In the genomic region with DNA sequence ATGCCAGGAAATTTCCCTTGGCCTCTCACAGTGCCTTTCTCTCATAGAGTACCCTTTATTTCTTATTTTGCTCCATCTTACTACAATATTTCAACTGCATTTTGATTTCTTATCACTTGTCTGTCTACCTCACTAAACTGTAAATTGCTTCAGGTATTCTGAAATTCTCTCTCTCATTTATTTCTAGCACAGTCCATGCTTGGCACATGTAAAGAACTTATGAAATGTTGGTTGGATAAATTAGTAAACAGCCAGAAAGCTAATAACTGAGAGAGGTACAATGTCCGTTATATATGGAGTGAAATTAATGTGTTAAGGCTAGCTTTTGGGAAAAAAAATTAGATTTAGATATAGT, we compare ENCODE assay signal across 10 cellular contexts.
DNase-seq lines count a peak whose midpoint lies in the region; ATAC-seq, FAIRE-seq and TF ChIP-seq lines count a peak whose summit lies in the region.
"Had no signal": no experiment of that assay in that cellular context is flagged by ENCODE, and none has a peak within 500 bp of the region (broad histone marks: within the 10 kb centered on the region; RNA-seq: fewer than 3 reads in every experiment).

No MANE protein-coding gene starts in this region.

- ATAC-seq in activated T-cell treated with anti-CD3 and anti-CD28 coated beads, Interleukin-2, amount 50 U/mL, for 4 hours: no peak
- ATAC-seq in stimulated activated naive B cell treated with anti-CD40 and anti-IgM and Interleukin-4, amounts not matched to agents 10 μg/mL and 1 μg/mL and 100 μg/mL, for 72 hours (replicated peaks): no peak

- H3K4me1 ChIP-seq in OCI-LY7 (ENCODE audit: insufficient read depth, low read length, poor library complexity, severe bottlenecking) (peaks cover 6% of the 10 kb centered on the region), endothelial cell of umbilical vein (ENCODE audit: control insufficient read depth, extremely low read depth, insufficient read depth, low read length) (peaks cover 15% of the 10 kb centered on the region)

- H3K27ac Mint-ChIP-seq in stimulated activated naive B cell treated with anti-CD40 and anti-IgM and Interleukin-4, amounts not matched to agents 10 μg/mL and 1 μg/mL and 100 μg/mL, for 72 hours: peak overlapping the region; percentile 70

- no peaks in the 10 kb centered on the region for H3K27me3 Mint-ChIP-seq in activated T-cell treated with anti-CD3 and anti-CD28 coated beads, Interleukin-2, amount 50 U/mL, for 4 hours (ENCODE audit: low read depth)
- H3K27me3 Mint-ChIP-seq in stimulated activated naive B cell treated with anti-CD40 and anti-IgM and Interleukin-4, amounts not matched to agents 10 μg/mL and 1 μg/mL and 100 μg/mL, for 72 hours: no peaks in the 10 kb centered on the region

- H3K4me3 ChIP-seq in OCI-LY7 (ENCODE audit: low read depth, low read length, poor library complexity, severe bottlenecking): no peak overlapping the region
- no peak overlapping the region for H3K4me3 ChIP-seq in endothelial cell of umbilical vein (replicated peaks in 1 of 3; ENCODE audit: insufficient read depth in 1 of 3, low read depth in 1 of 3, low read length in 3 of 3)
- no peak overlapping the region for H3K4me3 ChIP-seq in foreskin fibroblast (ENCODE audit: low read depth in 1 of 2, low read length in 2 of 2)

- intact Hi-C loops in OCI-LY7 (cut with micrococcal nuclease; ENCODE audit: unreplicated experiment) (no loop called here), endothelial cell of umbilical vein (cut with micrococcal nuclease) (loop anchor here (5.0 kb wide), 1 partner anchor 43 kb away; no protein-coding TSS in a partner anchor)

- CTCF ChIA-PET in OCI-LY7 (lab: Charles Lee; ENCODE audit: unreplicated experiment) (no interaction called here), endothelial cell of umbilical vein (lab: Charles Lee) (interaction anchor here (1.1 to 1.9 kb wide), 4 partner anchors 10 to 137 kb away, joined by 3 to 7 read pairs (median 4); no protein-coding TSS in a partner anchor)

- no peak overlapping the region for H3K4me2 ChIP-seq in OCI-LY7 (ENCODE audit: low read length)
- H3K4me2 ChIP-seq in endothelial cell of umbilical vein (ENCODE audit: insufficient read depth, low read length): peak overlapping the region; percentile 55

- H3K9ac ChIP-seq in endothelial cell of umbilical vein (replicated peaks; ENCODE audit: extremely low read depth, insufficient read depth, low read length): peak overlapping the region; percentile 41

- no peaks in the 10 kb centered on the region for H3K9me1 ChIP-seq in endothelial cell of umbilical vein (replicated peaks; ENCODE audit: control insufficient read depth, extremely low read depth, insufficient read depth, low read length)

- H3K36me3 ChIP-seq in OCI-LY7 (ENCODE audit: insufficient read depth, low read length) (no peaks in the 10 kb centered on the region), endothelial cell of umbilical vein (ENCODE audit: control insufficient read depth in 2 of 2, extremely low read depth in 1 of 2, insufficient read depth in 2 of 2, low read length in 2 of 2) (no peaks in the 10 kb centered on the region)
- H3K36me3 ChIP-seq: WERI-Rb-1 had no signal

- TF ChIP-seq CTCF in OCI-LY7 (conservative IDR thresholded peaks at IDR 0.05; ENCODE audit: low read length) (no peak), endothelial cell of umbilical vein (IDR thresholded peaks at IDR 0.05; ENCODE audit: extremely low read depth in 1 of 2, insufficient read depth in 1 of 2, low read depth in 1 of 2, low read length in 2 of 2) (no peak), foreskin fibroblast (IDR thresholded peaks at IDR 0.05; ENCODE audit: low read depth, low read length) (no peak)

- no peaks in the 10 kb centered on the region for H3K27me3 ChIP-seq in endothelial cell of umbilical vein (ENCODE audit: control insufficient read depth in 2 of 2, insufficient read depth in 2 of 2, low read length in 2 of 2)

- no peaks in the 10 kb centered on the region for H3K9me3 Mint-ChIP-seq in activated T-cell treated with anti-CD3 and anti-CD28 coated beads, Interleukin-2, amount 50 U/mL, for 4 hours
- H3K9me3 Mint-ChIP-seq in stimulated activated naive B cell treated with anti-CD40 and anti-IgM and Interleukin-4, amounts not matched to agents 10 μg/mL and 1 μg/mL and 100 μg/mL, for 72 hours: no peaks in the 10 kb centered on the region

- no peaks in the 10 kb centered on the region for H3K36me3 Mint-ChIP-seq in activated T-cell treated with anti-CD3 and anti-CD28 coated beads, Interleukin-2, amount 50 U/mL, for 4 hours (ENCODE audit: insufficient read depth)
- H3K36me3 Mint-ChIP-seq in stimulated activated naive B cell treated with anti-CD40 and anti-IgM and Interleukin-4, amounts not matched to agents 10 μg/mL and 1 μg/mL and 100 μg/mL, for 72 hours: no peaks in the 10 kb centered on the region

- no peaks in the 10 kb centered on the region for H3K9me2 ChIP-seq in OCI-LY7 (ENCODE audit: insufficient read depth, low read length)

- peak; percentile 2 for TF ChIP-seq POLR2A in endothelial cell of umbilical vein (IDR thresholded peaks at IDR 0.05; ENCODE audit: low read depth, low read length)

- POLR2A ChIA-PET in OCI-LY7 (lab: Charles Lee): interaction anchor here (0.8 to 2.0 kb wide), 2 partner anchors 11 to 45 kb away, joined by 4 to 8 read pairs; no protein-coding TSS in a partner anchor
- POLR2A ChIA-PET in endothelial cell of umbilical vein (lab: Charles Lee): no interaction called here

- no peak for FAIRE-seq in endothelial cell of umbilical vein (lab: Jason Lieb, UNC)

- peaks cover 33% of the 10 kb centered on the region for H3K4me1 Mint-ChIP-seq in activated T-cell treated with anti-CD3 and anti-CD28 coated beads, Interleukin-2, amount 50 U/mL, for 4 hours (ENCODE audit: low read depth)
- peaks cover 8 to 20% of the 10 kb centered on the region in 2 donors for H3K4me1 Mint-ChIP-seq in stimulated activated naive B cell treated with anti-CD40 and anti-IgM and Interleukin-4, amounts not matched to agents 10 μg/mL and 1 μg/mL and 100 μg/mL, for 72 hours

- H3K27ac ChIP-seq in OCI-LY7 (ENCODE audit: low read depth, low read length, poor library complexity, severe bottlenecking): no peak overlapping the region
- H3K27ac ChIP-seq in endothelial cell of umbilical vein (ENCODE audit: insufficient read depth, low read depth, low read length): peak overlapping the region; percentile 75
- H3K27ac ChIP-seq: WERI-Rb-1 had no signal

- dilution Hi-C loops in endothelial cell of umbilical vein (cut with MboI; ENCODE audit: extremely low pct_ligation_motif_present, low sequenced_read_pairs): no loop called here

- H3K79me2 ChIP-seq in OCI-LY7 (ENCODE audit: insufficient read depth, low read depth, low read length) (no peaks in the 10 kb centered on the region), endothelial cell of umbilical vein (ENCODE audit: control insufficient read depth, insufficient read depth, low read length) (no peaks in the 10 kb centered on the region)

- H4K20me1 ChIP-seq in OCI-LY7 (ENCODE audit: insufficient read depth, low read length) (no peaks in the 10 kb centered on the region), endothelial cell of umbilical vein (replicated peaks; ENCODE audit: control insufficient read depth, extremely low read depth, insufficient read depth, low read length) (no peaks in the 10 kb centered on the region)

- peak overlapping the region; percentile 48; the same call in 1 of the 2 replicates for H2AFZ ChIP-seq in OCI-LY7 (ENCODE audit: low read length)
- peak overlapping the region; percentile 53 for H2AFZ ChIP-seq in endothelial cell of umbilical vein (ENCODE audit: low read depth, low read length)

- BruUV-seq in OCI-LY7 (replicated peaks; lab: Mats Ljungman, UMichigan) (no TSS peak), endothelial cell of umbilical vein (replicated peaks; lab: Mats Ljungman, UMichigan) (TSS peak; percentile 81)

- DNase-seq in activated T-cell treated with anti-CD3 and anti-CD28 coated beads, Interleukin-2, amount 50 U/mL, for 4 hours: no peak
- DNase-seq in activated T-cell treated with anti-CD3 and anti-CD28 coated beads, Interleukin-2, amount 50 U/mL, for 48 hours: no peak
- no peak for DNase-seq in OCI-LY7 (ENCODE audit: low spot score)
- DNase-seq in endothelial cell of umbilical vein (ENCODE audit: low read depth, low spot score): no peak
- no peak for DNase-seq in stimulated activated naive B cell treated with anti-CD40 and anti-IgM and Interleukin-4, amounts not matched to agents 10 μg/mL and 1 μg/mL and 100 μg/mL, for 72 hours
- no peak for DNase-seq in germinal center (ENCODE audit: low spot score)
- DNase-seq in foreskin fibroblast: no peak
- DNase-seq in Ammon's horn (ENCODE audit: low spot score): no peak
- DNase-seq: NCI-H1048, WERI-Rb-1 had no signal

- H3K9me3 ChIP-seq in OCI-LY7 (ENCODE audit: low read length) (no peaks in the 10 kb centered on the region), endothelial cell of umbilical vein (replicated peaks; ENCODE audit: control insufficient read depth, insufficient read depth, low read length) (no peaks in the 10 kb centered on the region)

- H3K4me3 Mint-ChIP-seq in activated T-cell treated with anti-CD3 and anti-CD28 coated beads, Interleukin-2, amount 50 U/mL, for 4 hours: peak overlapping the region; percentile 74
- H3K4me3 Mint-ChIP-seq in stimulated activated naive B cell treated with anti-CD40 and anti-IgM and Interleukin-4, amounts not matched to agents 10 μg/mL and 1 μg/mL and 100 μg/mL, for 72 hours: peak overlapping the region; percentile 46 to 55

TF ChIP-seq in endothelial cell of umbilical vein, 7 proteins besides CTCF, POLR2A, EP300 and RAD21:
- TF ChIP-seq EZH2 (IDR thresholded peaks at IDR 0.05; ENCODE audit: borderline replicate concordance, low read depth, low read length, severe bottlenecking): no peak
- TF ChIP-seq MYC (IDR thresholded peaks at IDR 0.05; ENCODE audit: low read depth, low read length): no peak
- no peak for TF ChIP-seq POLR2AphosphoS5 (IDR thresholded peaks at IDR 0.05; ENCODE audit: insufficient read depth, low read depth, low read length)
- TF ChIP-seq JUN (IDR thresholded peaks at IDR 0.05; ENCODE audit: borderline replicate concordance, insufficient read depth, insufficient read length, low read depth): no peak
- no peak for TF ChIP-seq FOS (IDR thresholded peaks at IDR 0.05; ENCODE audit: borderline replicate concordance, insufficient read depth, low read length)
- TF ChIP-seq, protein P1, sequence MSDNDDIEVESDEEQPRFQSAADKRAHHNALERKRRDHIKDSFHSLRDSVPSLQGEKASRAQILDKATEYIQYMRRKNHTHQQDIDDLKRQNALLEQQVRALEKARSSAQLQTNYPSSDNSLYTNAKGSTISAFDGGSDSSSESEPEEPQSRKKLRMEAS (IDR thresholded peaks at IDR 0.05; ENCODE audit: insufficient read depth, insufficient read length): no peak
- no peak for TF ChIP-seq GATA2 (IDR thresholded peaks at IDR 0.05; ENCODE audit: insufficient read depth, insufficient read length, low read depth, low read length)
